Comparison of ENCODE assay signal across 8 cellular contexts in the genomic region with DNA sequence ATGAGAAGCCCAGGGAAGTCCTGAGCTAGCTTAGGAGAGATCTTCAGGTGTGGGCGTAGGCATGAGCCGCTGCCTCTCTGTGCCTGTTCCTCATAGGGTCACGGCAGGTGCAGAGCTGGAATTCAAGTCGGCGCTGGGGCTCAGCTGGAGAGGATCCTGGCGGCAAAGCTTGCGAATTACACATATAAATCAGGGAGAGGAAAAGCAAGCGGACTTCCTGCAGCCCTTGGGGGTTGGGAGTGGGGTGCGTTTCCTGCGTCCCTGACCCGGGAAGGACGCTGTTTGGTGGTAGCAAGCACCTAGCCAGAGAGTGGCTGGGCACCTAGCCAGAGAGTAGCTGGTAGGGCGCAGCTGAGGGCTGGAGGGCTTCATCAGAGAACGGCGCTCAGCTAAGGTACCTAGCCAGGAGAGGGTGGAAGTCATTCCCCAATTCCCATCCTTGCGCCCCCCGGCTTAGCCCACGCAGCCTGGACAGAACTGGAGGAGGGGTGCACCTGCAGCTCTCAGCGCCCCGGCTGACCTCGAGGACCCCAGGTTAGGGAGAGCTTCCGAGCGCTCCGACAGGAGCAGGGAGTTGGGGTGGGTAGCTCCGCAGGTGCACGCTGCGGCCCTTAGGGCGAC. TPM values are rescaled to one million over a fixed set of nuclear protein-coding genes. Genes with fewer than 3 reads are reported as not detected.
DNase-seq lines count a peak whose midpoint lies in the region; ATAC-seq, FAIRE-seq and TF ChIP-seq lines count a peak whose summit lies in the region.

No MANE protein-coding gene starts in this region.

- peaks cover 28% of the 10 kb centered on the region for H3K4me1 ChIP-seq in A549
- peaks cover 8% of the 10 kb centered on the region for H3K4me1 ChIP-seq in iPS-15b (ENCODE audit: control insufficient read depth, insufficient read depth, low read length)

- H3K9ac ChIP-seq in iPS-15b (ENCODE audit: low read depth, low read length) = no peak overlapping the region

- no peaks in the 10 kb centered on the region for H3K9me3 ChIP-seq in A549
- no peaks in the 10 kb centered on the region for H3K9me3 ChIP-seq in iPS-15b (ENCODE audit: control insufficient read depth, insufficient read depth, low read length)

- no peak for FAIRE-seq in A549 (lab: Jason Lieb, UNC)

- no peaks in the 10 kb centered on the region for H3K9me3 Mint-ChIP-seq in IgD-negative memory B cell
- H3K9me3 Mint-ChIP-seq in MCF 10A (ENCODE audit: unreplicated experiment) = no peaks in the 10 kb centered on the region

- H3K4me3 Mint-ChIP-seq in IgD-negative memory B cell (peak overlapping the region; percentile 40 to 93 (median 64)), MCF 10A (ENCODE audit: unreplicated experiment) (peak overlapping the region; percentile 70)

- peak; percentile 75; the same call in 1 of the 2 replicates for TF ChIP-seq POLR2A in A549 (IDR thresholded peaks at IDR 0.05; ENCODE audit: low read length)

- BruUV-seq in MCF 10A (replicated peaks; lab: Mats Ljungman, UMichigan) = no TSS peak

- H3K4me1 Mint-ChIP-seq in IgD-negative memory B cell = peaks cover 15 to 18% (median 17%) of the 10 kb centered on the region in 3 donors
- H3K4me1 Mint-ChIP-seq in MCF 10A (ENCODE audit: insufficient read depth, unreplicated experiment) = peaks cover 5% of the 10 kb centered on the region

- peak in 1 of 2 experiments; percentile 35; a peak in 1 of 5 replicates for TF ChIP-seq RAD21 in A549 (conservative IDR thresholded peaks at IDR 0.05 in 1 of 2, IDR thresholded peaks at IDR 0.05 in 1 of 2)

- H3K27me3 Mint-ChIP-seq in IgD-negative memory B cell (peaks cover 39% of the 10 kb centered on the region), MCF 10A (ENCODE audit: insufficient read depth, unreplicated experiment) (peaks cover 37% of the 10 kb centered on the region)

- H3K4me3 ChIP-seq in A549 (peak overlapping the region; percentile 94), iPS-15b (ENCODE audit: low read depth, low read length) (peak overlapping the region; percentile 73)

- intact Hi-C loops in MCF 10A (cut with micrococcal nuclease) = loop anchor here (5.0 kb wide), 2 partner anchors 69 to 86 kb away; partner anchors contain the start of gene DNAJC27
- intact Hi-C loops in sciatic nerve (cut with DNase I) = no loop called here

- DNase-seq in A549 (ENCODE audit: low read depth in 1 of 2, low spot score in 1 of 2) (peak; percentile 87 to 92), RKO (ENCODE audit: low spot score) (peak; percentile 71), MCF 10A (ENCODE audit: unreplicated experiment) (peak; percentile 23), sciatic nerve (ENCODE audit: low spot score) (peak; percentile 82)

- no peak for TF ChIP-seq EP300 in A549 (IDR thresholded peaks at IDR 0.05)

- H3K27ac Mint-ChIP-seq in IgD-negative memory B cell (peak overlapping the region in 1 of 3 donors; percentile 76), MCF 10A (ENCODE audit: low read depth, unreplicated experiment) (no peak overlapping the region)

- CTCF ChIA-PET in A549 (lab: Yijun Ruan, JAX) = interaction anchor here (0.6 to 3.7 kb wide), 22 partner anchors 10 to 592 kb away, joined by 3 to 52 read pairs (median 4); no protein-coding TSS in a partner anchor
- CTCF ChIA-PET in MCF 10A (lab: Yijun Ruan, JAX) = interaction anchor here (0.6 to 1.7 kb wide), 3 partner anchors 11 to 1495 kb away, joined by 4 read pairs; no protein-coding TSS in a partner anchor

- H3K36me3 ChIP-seq in iPS-15b (ENCODE audit: control insufficient read depth, insufficient read depth, low read length) = no peaks in the 10 kb centered on the region

- TF ChIP-seq CTCF in A549 (IDR thresholded peaks at IDR 0.05) (peak; percentile 15; the same call in 1 of the 3 replicates), MCF 10A (IDR thresholded peaks at IDR 0.05; ENCODE audit: unreplicated experiment) (peak; percentile 12)

- no peaks in the 10 kb centered on the region for H3K36me3 Mint-ChIP-seq in IgD-negative memory B cell
- H3K36me3 Mint-ChIP-seq in MCF 10A (ENCODE audit: insufficient read depth, unreplicated experiment) = no peaks in the 10 kb centered on the region

- peak overlapping the region; percentile 69 to 75 for H3K27ac ChIP-seq in A549

- peak overlapping the region; percentile 99 for H3K4me2 ChIP-seq in A549

- peak; percentile 71 for ATAC-seq in A549
- ATAC-seq in GM18508 (IDR thresholded peaks at IDR 0.05; ENCODE audit: insufficient read depth, unreplicated experiment) = peak; percentile 9
- peak; percentile 6 for ATAC-seq in sciatic nerve
- no peak for ATAC-seq in GM18868 (IDR thresholded peaks at IDR 0.05; ENCODE audit: unreplicated experiment)

- peaks cover 24% of the 10 kb centered on the region for H3K27me3 ChIP-seq in iPS-15b (ENCODE audit: control insufficient read depth, insufficient read depth, low read length)

- WGBS in A549 (ENCODE audit: missing lambda C conversion rate) = 2% methylated on average over 28 of the region's 28 CpGs

- POLR2A ChIA-PET in A549 (lab: Yijun Ruan, JAX) = interaction anchor here (0.5 to 1.4 kb wide), 19 partner anchors 9 to 617 kb away, joined by 3 to 15 read pairs (median 5); no protein-coding TSS in a partner anchor
- POLR2A ChIA-PET in MCF 10A (lab: Yijun Ruan, JAX) = interaction anchor here (0.7 to 2.5 kb wide), 3 partner anchors 28 to 71 kb away, joined by 4 to 10 read pairs (median 5); no protein-coding TSS in a partner anchor

TF ChIP-seq in A549, 52 proteins besides CTCF, POLR2A, EP300 and RAD21:
- TF ChIP-seq JUN (IDR thresholded peaks at IDR 0.05) (no peak), SMC3 (IDR thresholded peaks at IDR 0.05) (peak; percentile 16; the same call in 1 of the 3 replicates)
- TF ChIP-seq, protein P1, sequence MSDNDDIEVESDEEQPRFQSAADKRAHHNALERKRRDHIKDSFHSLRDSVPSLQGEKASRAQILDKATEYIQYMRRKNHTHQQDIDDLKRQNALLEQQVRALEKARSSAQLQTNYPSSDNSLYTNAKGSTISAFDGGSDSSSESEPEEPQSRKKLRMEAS (IDR thresholded peaks at IDR 0.05) = peak; percentile 54

RNA-seq across cellular contexts. Expression of gene EFR3B, which starts 0.5 kb away (rescaled TPM):
- 6.5 and 8.1 TPM in 2 replicates for polyA plus RNA-seq in A549 (2011; rRNA removed)
- polyA plus RNA-seq in A549 (2012; cell fraction: cytosol; rRNA removed) = 6.0 and 7.6 TPM in 2 replicates
- polyA plus RNA-seq in A549 (2012; cell fraction: nucleus; rRNA removed) = 14.5 and 20.4 TPM in 2 replicates
- 10.4 to 13.1 TPM (median 12.5 TPM) in 3 replicates for polyA plus RNA-seq in A549 (2017; fragmentation: RNase III; extraction: RNeasy Plus Mini Kit Qiagen cat#74134 plus additional on column Dnase treatment)
- polyA minus RNA-seq in A549 (2011; rRNA and poly(A)+ RNA removed) = 23.8 and 25.5 TPM in 2 replicates
- polyA plus RNA-seq in IgD-negative memory B cell = 0.04 TPM
- 0.09 and 0.10 TPM in 2 replicates for total RNA-seq in MCF 10A (2022)
- total RNA-seq in sciatic nerve = 13.2 TPM

Comparison
In these comparisons a context has a peak if more than half of its experiments do, and no peak if none do; other contexts are left out.
1. DNase-seq: peak in every context shown above with its lines; median percentile 90 in A549; 82 in sciatic nerve; 71 in RKO; 23 in MCF 10A.
2. RNA of gene EFR3B, which starts 0.5 kb away (total RNA-seq): 13.2 TPM in sciatic nerve (single experiment); 0.09 to 0.10 TPM in MCF 10A; every median in the first group is over 10 times any median in the second.